Comparison of ENCODE assay signal across 8 cellular contexts in genomic region chr1:14113841-14114567, GRCh38.
DNase-seq lines count a peak whose midpoint lies in the region; ATAC-seq and TF ChIP-seq lines count a peak whose summit lies in the region.

No MANE protein-coding gene starts in this region.

- POLR2A ChIA-PET in IMR-90 (lab: Charles Lee; ENCODE audit: unreplicated experiment), result no interaction called here

- TF ChIP-seq RAD21 in IMR-90 (IDR thresholded peaks at IDR 0.05; ENCODE audit: low read length), result no peak

- TF ChIP-seq CTCF in IMR-90 (conservative IDR thresholded peaks at IDR 0.05; ENCODE audit: low read depth, low read length) (no peak), Peyer's patch (IDR thresholded peaks at IDR 0.05) (peak in 4 of 6 experiments; percentile 13 to 39 (median 22)), fibroblast of villous mesenchyme (IDR thresholded peaks at IDR 0.05; ENCODE audit: insufficient read depth, low read depth, low read length) (peak; percentile 48), osteoblast (IDR thresholded peaks at IDR 0.05; ENCODE audit: extremely low read depth, low read depth, low read length) (peak; percentile 77)

- H3K18ac ChIP-seq in IMR-90 (ENCODE audit: low read depth, low read length), result no peak overlapping the region

- H2AFZ ChIP-seq in IMR-90 (replicated peaks; ENCODE audit: low read length, poor library complexity) (no peak overlapping the region), osteoblast (ENCODE audit: low read length) (peak overlapping the region; percentile 20)

- H3K9me3 ChIP-seq in BLaER1 treated with 17β-estradiol and CSF1 and Interleukin-3, amounts not matched to agents 10 nM and 100 nM (replicated peaks in 1 of 11), result peaks cover 0 to 9% (median 0%) of the 10 kb centered on the region in 11 experiments; a peak in 6 of 22 replicates
- H3K9me3 ChIP-seq in IMR-90 (ENCODE audit: control insufficient read depth, insufficient read depth, low read length) (peaks cover 3% of the 10 kb centered on the region; the same call in 1 of the 2 replicates), Peyer's patch (no peaks in the 10 kb centered on the region), osteoblast (ENCODE audit: low read depth, low read length) (no peaks in the 10 kb centered on the region)

- TF ChIP-seq POLR2A in IMR-90 (IDR thresholded peaks at IDR 0.05; ENCODE audit: low read depth, low read length), result no peak
- no peak for TF ChIP-seq POLR2A in Peyer's patch (IDR thresholded peaks at IDR 0.05)

- H2AK5ac ChIP-seq in IMR-90 (ENCODE audit: low read depth, low read length), result no peak overlapping the region

- H3K4me2 ChIP-seq in BLaER1 treated with 17β-estradiol and CSF1 and Interleukin-3, amounts not matched to agents 10 nM and 100 nM, result peak overlapping the region; percentile 55 to 89 (median 69)
- H3K4me2 ChIP-seq in IMR-90 (ENCODE audit: low read depth, low read length) (no peak overlapping the region), osteoblast (ENCODE audit: insufficient read depth, low read length) (no peak overlapping the region)

- no peak overlapping the region for H3K4me3 ChIP-seq in BLaER1 treated with 17β-estradiol and CSF1 and Interleukin-3, amounts not matched to agents 10 nM and 100 nM
- H3K4me3 ChIP-seq in IMR-90 (ENCODE audit: insufficient read depth, low read depth, low read length), result no peak overlapping the region
- no peak overlapping the region for H3K4me3 ChIP-seq in Peyer's patch
- H3K4me3 ChIP-seq in fibroblast of villous mesenchyme (ENCODE audit: low read depth, low read length), result no peak overlapping the region
- H3K4me3 ChIP-seq in osteoblast (ENCODE audit: insufficient read depth, low read length), result no peak overlapping the region

- H3K23ac ChIP-seq in IMR-90 (ENCODE audit: low read depth, low read length), result no peak overlapping the region

- H2AK9ac ChIP-seq in IMR-90 (replicated peaks; ENCODE audit: low read depth, low read length, poor library complexity), result no peak overlapping the region

- no peak overlapping the region for H3K56ac ChIP-seq in IMR-90 (ENCODE audit: extremely low read depth, insufficient read depth, low read length)

- no peaks in the 10 kb centered on the region for H4K20me1 ChIP-seq in BLaER1 treated with 17β-estradiol and CSF1 and Interleukin-3, amounts not matched to agents 10 nM and 100 nM
- no peaks in the 10 kb centered on the region for H4K20me1 ChIP-seq in IMR-90 (ENCODE audit: insufficient read depth, low read length)
- H4K20me1 ChIP-seq in osteoblast (ENCODE audit: insufficient read depth, low read length), result no peaks in the 10 kb centered on the region

- 26% methylated on average over 4 of the region's 15 CpGs; no CpG with 5 or more reads in 1 of the 2 experiments for WGBS in IMR-90 (ENCODE audit: extremely low coverage in 2 of 2, insufficient read length in 1 of 2), 2 experiments

- no peak overlapping the region for H3K4ac ChIP-seq in IMR-90 (ENCODE audit: low read depth, low read length)

- DNase-seq in IMR-90 (peak; percentile 13), Peyer's patch (peak in 1 of 3 donors; percentile 49), fibroblast of villous mesenchyme (ENCODE audit: low read depth) (peak; percentile 39), osteoblast (ENCODE audit: insufficient read length, low spot score, missing footprints) (peak; percentile 89)

- H2BK20ac ChIP-seq in IMR-90 (ENCODE audit: low read depth, low read length), result no peak overlapping the region

- H4K91ac ChIP-seq in IMR-90 (ENCODE audit: insufficient read depth, low read depth, low read length), result no peak overlapping the region

- H3K79me2 ChIP-seq in osteoblast (ENCODE audit: insufficient read depth, low read length), result no peaks in the 10 kb centered on the region

- H3K27ac ChIP-seq in BLaER1 treated with 17β-estradiol and CSF1 and Interleukin-3, amounts not matched to agents 10 nM and 100 nM, result no peak overlapping the region
- H3K27ac ChIP-seq in IMR-90 (ENCODE audit: insufficient read depth, low read length) (no peak overlapping the region), Peyer's patch (no peak overlapping the region), osteoblast (ENCODE audit: low read depth, low read length) (no peak overlapping the region)

- H3K36me3 ChIP-seq in BLaER1 treated with 17β-estradiol and CSF1 and Interleukin-3, amounts not matched to agents 10 nM and 100 nM, result no peaks in the 10 kb centered on the region
- H3K36me3 ChIP-seq in IMR-90 (ENCODE audit: control insufficient read depth, insufficient read depth, low read length) (no peaks in the 10 kb centered on the region), Peyer's patch (no peaks in the 10 kb centered on the region), osteoblast (ENCODE audit: insufficient read depth, low read length) (no peaks in the 10 kb centered on the region)

- intact Hi-C loops in IMR-90 (cut with micrococcal nuclease), result loop anchor here (2.0 to 5.0 kb wide), 2 partner anchors 933 to 991 kb away; no protein-coding TSS in a partner anchor

- CTCF ChIA-PET in IMR-90 (lab: Yijun Ruan, JAX), result no interaction called here

- no peaks in the 10 kb centered on the region for H3K79me1 ChIP-seq in IMR-90 (ENCODE audit: low read depth in 1 of 2, low read length in 2 of 2)

- no peak overlapping the region for H3K14ac ChIP-seq in IMR-90 (replicated peaks; ENCODE audit: low read depth, low read length)

- H2BK15ac ChIP-seq in IMR-90 (ENCODE audit: low read depth, low read length), result no peak overlapping the region

- no peak overlapping the region for H2BK120ac ChIP-seq in IMR-90 (ENCODE audit: low read depth, low read length)

- no TSS peak for BruUV-seq in IMR-90 (replicated peaks; lab: Mats Ljungman, UMichigan)

- no peak overlapping the region for H4K8ac ChIP-seq in IMR-90 (ENCODE audit: low read depth in 2 of 2, low read length in 2 of 2)

- no peak overlapping the region for H2BK5ac ChIP-seq in IMR-90 (ENCODE audit: low read depth, low read length, poor library complexity, severe bottlenecking)

- peaks cover 0 to 5% (median 0%) of the 10 kb centered on the region in 11 experiments; a peak in 1 of 22 replicates for H3K27me3 ChIP-seq in BLaER1 treated with 17β-estradiol and CSF1 and Interleukin-3, amounts not matched to agents 10 nM and 100 nM
- H3K27me3 ChIP-seq in IMR-90 (ENCODE audit: control insufficient read depth, insufficient read depth, low read length), result no peaks in the 10 kb centered on the region
- no peaks in the 10 kb centered on the region for H3K27me3 ChIP-seq in Peyer's patch
- no peaks in the 10 kb centered on the region for H3K27me3 ChIP-seq in osteoblast (ENCODE audit: insufficient read depth, low read length)

- no peaks in the 10 kb centered on the region for H3K9me1 ChIP-seq in IMR-90 (ENCODE audit: insufficient read depth, low read length)

- peak overlapping the region in 1 of 11 experiments; percentile 56; a peak in 1 of 22 replicates for H3K9ac ChIP-seq in BLaER1 treated with 17β-estradiol and CSF1 and Interleukin-3, amounts not matched to agents 10 nM and 100 nM
- H3K9ac ChIP-seq in IMR-90 (ENCODE audit: low read depth, low read length), result no peak overlapping the region

- ATAC-seq in IMR-90 (ENCODE audit: low read depth), result peak; percentile 63
- ATAC-seq in GM18907 (IDR thresholded peaks at IDR 0.05; ENCODE audit: unreplicated experiment), result no peak
- ATAC-seq in GM21526 (IDR thresholded peaks at IDR 0.05; ENCODE audit: low FRiP score, unreplicated experiment), result no peak
- no peak for ATAC-seq in GM21576 (IDR thresholded peaks at IDR 0.05; ENCODE audit: unreplicated experiment)

- H3K4me1 ChIP-seq in BLaER1 treated with 17β-estradiol and CSF1 and Interleukin-3, amounts not matched to agents 10 nM and 100 nM, result peaks cover 11 to 24% (median 16%) of the 10 kb centered on the region in 10 experiments
- H3K4me1 ChIP-seq in IMR-90 (ENCODE audit: control insufficient read depth, insufficient read depth, low read length) (no peaks in the 10 kb centered on the region), Peyer's patch (no peaks in the 10 kb centered on the region), osteoblast (ENCODE audit: insufficient read depth, low read length) (peaks cover 6% of the 10 kb centered on the region)

- H4K5ac ChIP-seq in IMR-90 (ENCODE audit: low read depth, low read length), result no peak overlapping the region

- dilution Hi-C loops in IMR-90 (cut with HindIII; ENCODE audit: low sequenced_read_pairs, unreplicated experiment), result no loop called here

- in situ Hi-C loops in IMR-90 (cut with MboI; ENCODE audit: low sequenced_read_pairs), result no loop called here

TF ChIP-seq in IMR-90, 13 proteins besides CTCF, POLR2A, EP300 and RAD21 (continues in another document):
- TF ChIP-seq CHD1 (IDR thresholded peaks at IDR 0.05; ENCODE audit: low read depth, low read length) (no peak), ELK1 (IDR thresholded peaks at IDR 0.05; ENCODE audit: borderline replicate concordance, low read depth, low read length) (no peak), RFX5 (IDR thresholded peaks at IDR 0.05; ENCODE audit: low read depth, low read length) (no peak), MAFK (IDR thresholded peaks at IDR 0.05; ENCODE audit: low read depth, low read length) (no peak), BHLHE40 (IDR thresholded peaks at IDR 0.05; ENCODE audit: low read depth, low read length) (no peak), NFE2L2 (IDR thresholded peaks at IDR 0.05; ENCODE audit: low read depth, low read length) (no peak), SMC3 (IDR thresholded peaks at IDR 0.05; ENCODE audit: low read depth, low read length) (no peak), MXI1 (IDR thresholded peaks at IDR 0.05; ENCODE audit: borderline replicate concordance, low read depth, low read length) (no peak), MAZ (IDR thresholded peaks at IDR 0.05; ENCODE audit: borderline replicate concordance, low read depth, low read length) (no peak), FOS (IDR thresholded peaks at IDR 0.05; ENCODE audit: low read depth, low read length) (no peak), USF2 (IDR thresholded peaks at IDR 0.05; ENCODE audit: low read depth, low read length) (no peak), RCOR1 (IDR thresholded peaks at IDR 0.05; ENCODE audit: insufficient replicate concordance, low read length) (no peak)

Comparison
In these comparisons a context has a peak if more than half of its experiments do, and no peak if none do; other contexts are left out.
1. H3K4me2 ChIP-seq: peak in BLaER1 treated with 17β-estradiol and CSF1 and Interleukin-3, amounts not matched to agents 10 nM and 100 nM (11 of 11); none in IMR-90 (single experiment) and osteoblast (single experiment).